21 cellular contexts compared by ENCODE assay signal in the genomic region with DNA sequence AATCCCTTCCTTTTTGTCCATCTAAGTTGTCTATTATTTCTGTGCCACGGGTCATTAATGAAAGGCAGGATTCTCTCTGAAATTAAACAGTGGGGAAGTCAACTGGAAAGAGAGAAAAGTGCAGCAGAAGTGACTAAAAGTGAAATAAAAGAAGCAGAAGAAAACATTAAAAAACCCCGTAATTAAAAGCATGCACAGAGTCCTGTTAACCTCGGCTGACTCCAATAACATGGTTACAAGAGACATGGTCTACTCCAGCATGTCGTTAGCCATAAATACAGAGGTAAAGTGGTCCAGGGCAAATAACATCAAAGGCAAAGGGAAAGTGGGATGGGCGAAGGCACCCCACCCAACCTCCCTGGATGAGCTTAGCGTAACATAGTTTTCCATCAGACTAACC. TPM values are rescaled to one million over a fixed set of nuclear protein-coding genes. Genes with fewer than 3 reads are reported as not detected.
"Had no signal": no experiment of that assay in that cellular context is flagged by ENCODE, and none has a peak within 500 bp of the region (broad histone marks: within the 10 kb centered on the region; RNA-seq: fewer than 3 reads in every experiment).

No MANE protein-coding gene starts in this region.

- H3K9me3 Mint-ChIP-seq: natural killer cell treated with Interleukin-12 subunit alpha and Interleukin-12 subunit beta and Interleukin-15 and Interleukin-18, amount 100 ng/mL, for 72 hours had no signal

- H3K4me3 Mint-ChIP-seq: endodermal cell; memory B cell; natural killer cell treated with Interleukin-12 subunit alpha and Interleukin-12 subunit beta and Interleukin-15 and Interleukin-18, amount 100 ng/mL, for 72 hours had no signal

- H3K36me3 ChIP-seq: colonic mucosa, heart left ventricle, left lung, lower lobe of right lung, neutrophil, suprapubic skin, thyroid gland, upper lobe of left lung, uterus had no signal

- H3K27ac ChIP-seq: colonic mucosa, heart left ventricle, left lung, lower lobe of right lung, neutrophil, suprapubic skin, thyroid gland, upper lobe of left lung, uterus had no signal

- H3K4me1 ChIP-seq: colonic mucosa, heart left ventricle, left lung, lower lobe of right lung, suprapubic skin, thyroid gland, upper lobe of left lung, uterus had no signal

- H3K36me3 Mint-ChIP-seq: natural killer cell treated with Interleukin-12 subunit alpha and Interleukin-12 subunit beta and Interleukin-15 and Interleukin-18, amount 100 ng/mL, for 72 hours had no signal

- ATAC-seq: left lung; lower lobe of right lung; natural killer cell treated with Interleukin-12 subunit alpha and Interleukin-12 subunit beta and Interleukin-15 and Interleukin-18, amount 100 ng/mL, for 72 hours; right cardiac atrium; stimulated activated naive CD8-positive, alpha-beta T cell treated with anti-CD3 and anti-CD28 coated beads, Interleukin-15, Interleukin-2, amounts not matched to agents 100 U/mL and 50 U/mL, for 24 hours had no signal

- H3K4me1 Mint-ChIP-seq: endodermal cell had no signal

- H3K27me3 ChIP-seq: colonic mucosa, heart left ventricle, left lung, neutrophil, suprapubic skin, thyroid gland, upper lobe of left lung, uterus had no signal

- DNase-seq: colonic mucosa; dermis blood vessel endothelial cell; endodermal cell; erythroblast; hippocampal formation; left lung; lower lobe of right lung; midbrain; right cardiac atrium; small intestine; stimulated activated CD4-positive, alpha-beta T cell treated with anti-CD3 and anti-CD28 coated beads, Interleukin-12 subunit alpha, Interleukin-12 subunit beta, amount 100 ng/mL, for 4 hours; stimulated activated naive CD8-positive, alpha-beta T cell treated with anti-CD3 and anti-CD28 coated beads, Interleukin-15, Interleukin-2, amounts not matched to agents 100 U/mL and 50 U/mL, for 24 hours; thyroid gland; upper lobe of left lung; uterus had no signal

- H3K4me3 ChIP-seq: colonic mucosa, heart left ventricle, left lung, lower lobe of right lung, suprapubic skin, thyroid gland, upper lobe of left lung, uterus had no signal

- H3K9me3 ChIP-seq: colonic mucosa, lower lobe of right lung, neutrophil, suprapubic skin, thyroid gland, uterus had no signal

RNA-seq across cellular contexts. Expression of gene MOXD1, which starts 13.1 kb away (rescaled TPM):
- total RNA-seq: endothelial cell of umbilical vein had no signal
